In genomic region chr7:158963780-158964222, GRCh38 we compare ENCODE assay signal across 1 cellular context.
TF ChIP-seq lines count a peak whose summit lies in the region.

No MANE protein-coding gene starts in this region.

TF ChIP-seq in HepG2, 621 proteins besides CTCF, POLR2A, EP300 and RAD21 (continued from another document and continues in another):
- TF ChIP-seq CENPBD1 (CRISPR knock-in tag; IDR thresholded peaks at IDR 0.05; ENCODE audit: borderline replicate concordance, low read depth) (no peak), ZFP36L1 (CRISPR knock-in tag; IDR thresholded peaks at IDR 0.05) (no peak), HOXA3 (CRISPR knock-in tag; IDR thresholded peaks at IDR 0.05) (peak; percentile 69), SKIL (CRISPR knock-in tag; IDR thresholded peaks at IDR 0.05; ENCODE audit: borderline replicate concordance) (peak; percentile 95), HNF4A (CRISPR knock-in tag; IDR thresholded peaks at IDR 0.05) (peak; percentile 83), MIER2 (CRISPR knock-in tag; IDR thresholded peaks at IDR 0.05) (0 out of 2 replicates have a peak, but pooled peaks have one; percentile 18), HMG20A (CRISPR knock-in tag; IDR thresholded peaks at IDR 0.05; ENCODE audit: borderline replicate concordance) (peak; percentile 68; the same call in 1 of the 2 replicates), PHF5A (CRISPR knock-in tag; IDR thresholded peaks at IDR 0.05; ENCODE audit: low read depth, unreplicated experiment) (no peak), ELF1 (CRISPR knock-in tag; IDR thresholded peaks at IDR 0.05) (peak; percentile 38; the same call in 1 of the 2 replicates), ZNF547 (CRISPR knock-in tag; IDR thresholded peaks at IDR 0.05) (0 out of 2 replicates have a peak, but pooled peaks have one; percentile 43), NR2F1 (CRISPR knock-in tag; IDR thresholded peaks at IDR 0.05) (peak; percentile 92 to 98), ZNF691 (CRISPR knock-in tag; IDR thresholded peaks at IDR 0.05; ENCODE audit: borderline replicate concordance, low read depth) (no peak), KDM2A (CRISPR knock-in tag; IDR thresholded peaks at IDR 0.05; ENCODE audit: borderline replicate concordance, low read depth) (peak; percentile 35; the same call in 1 of the 2 replicates), ARID5B (CRISPR knock-in tag; IDR thresholded peaks at IDR 0.05) (peak; percentile 95), ZNF232 (CRISPR knock-in tag; IDR thresholded peaks at IDR 0.05; ENCODE audit: borderline replicate concordance) (0 out of 2 replicates have a peak, but pooled peaks have one; percentile 30), ZKSCAN1 (IDR thresholded peaks at IDR 0.05; ENCODE audit: low read length) (no peak), RFX1 (IDR thresholded peaks at IDR 0.05) (peak; percentile 56), PAXIP1 (CRISPR knock-in tag; conservative IDR thresholded peaks at IDR 0.05) (peak; percentile 77), TBX2 (CRISPR knock-in tag; IDR thresholded peaks at IDR 0.05; ENCODE audit: borderline replicate concordance) (peak; percentile 64; the same call in 1 of the 2 replicates), JUN (CRISPR knock-in tag; IDR thresholded peaks at IDR 0.05) (no peak), HIC2 (CRISPR knock-in tag; IDR thresholded peaks at IDR 0.05; ENCODE audit: low read depth) (0 out of 2 replicates have a peak, but pooled peaks have one; percentile 30), FOXP4 (CRISPR knock-in tag; IDR thresholded peaks at IDR 0.05) (peak; percentile 89), TFDP1 (CRISPR knock-in tag; IDR thresholded peaks at IDR 0.05; ENCODE audit: borderline replicate concordance) (no peak), CREM (IDR thresholded peaks at IDR 0.05) (peak; percentile 18; the same call in 1 of the 2 replicates), CREM (CRISPR knock-in tag; IDR thresholded peaks at IDR 0.05) (no peak), ESRRA (CRISPR knock-in tag; IDR thresholded peaks at IDR 0.05; ENCODE audit: low read depth) (no peak), AGO2 (optimal IDR thresholded peaks at IDR 0.05; ENCODE audit: low read depth, low read length) (no peak), FOXA1 (IDR thresholded peaks at IDR 0.05) (peak; percentile 47; the same call in 1 of the 2 replicates), FOXA1 (CRISPR knock-in tag; IDR thresholded peaks at IDR 0.05) (peak; percentile 93), ZNF609 (CRISPR knock-in tag; IDR thresholded peaks at IDR 0.05; ENCODE audit: borderline replicate concordance) (peak; percentile 76; the same call in 1 of the 2 replicates), ZBTB3 (CRISPR knock-in tag; IDR thresholded peaks at IDR 0.05; ENCODE audit: borderline replicate concordance, low read depth) (no peak), ZMAT3 (CRISPR knock-in tag; conservative IDR thresholded peaks at IDR 0.05) (peak; percentile 48; the same call in 1 of the 2 replicates), ZNF776 (CRISPR knock-in tag; IDR thresholded peaks at IDR 0.05) (no peak), ZNF124 (CRISPR knock-in tag; IDR thresholded peaks at IDR 0.05) (0 out of 2 replicates have a peak, but pooled peaks have one; percentile 50), RFX5 (IDR thresholded peaks at IDR 0.05; ENCODE audit: low read depth, low read length) (no peak), TP53 (CRISPR knock-in tag; conservative IDR thresholded peaks at IDR 0.05) (no peak), FOXP1 (IDR thresholded peaks at IDR 0.05) (no peak), FOXP1 (CRISPR knock-in tag; IDR thresholded peaks at IDR 0.05) (peak; percentile 88), ETV6 (CRISPR knock-in tag; conservative IDR thresholded peaks at IDR 0.05) (no peak), KLF16 (CRISPR knock-in tag; IDR thresholded peaks at IDR 0.05) (0 out of 4 replicates have a peak, but pooled peaks of 1 of the 2 experiments have one; percentile 39), SMAD3 (CRISPR knock-in tag; IDR thresholded peaks at IDR 0.05) (0 out of 2 replicates have a peak, but pooled peaks have one; percentile 45), FLYWCH1 (CRISPR knock-in tag; IDR thresholded peaks at IDR 0.05) (no peak)
